1 cellular context compared by ENCODE assay signal in the genomic region with DNA sequence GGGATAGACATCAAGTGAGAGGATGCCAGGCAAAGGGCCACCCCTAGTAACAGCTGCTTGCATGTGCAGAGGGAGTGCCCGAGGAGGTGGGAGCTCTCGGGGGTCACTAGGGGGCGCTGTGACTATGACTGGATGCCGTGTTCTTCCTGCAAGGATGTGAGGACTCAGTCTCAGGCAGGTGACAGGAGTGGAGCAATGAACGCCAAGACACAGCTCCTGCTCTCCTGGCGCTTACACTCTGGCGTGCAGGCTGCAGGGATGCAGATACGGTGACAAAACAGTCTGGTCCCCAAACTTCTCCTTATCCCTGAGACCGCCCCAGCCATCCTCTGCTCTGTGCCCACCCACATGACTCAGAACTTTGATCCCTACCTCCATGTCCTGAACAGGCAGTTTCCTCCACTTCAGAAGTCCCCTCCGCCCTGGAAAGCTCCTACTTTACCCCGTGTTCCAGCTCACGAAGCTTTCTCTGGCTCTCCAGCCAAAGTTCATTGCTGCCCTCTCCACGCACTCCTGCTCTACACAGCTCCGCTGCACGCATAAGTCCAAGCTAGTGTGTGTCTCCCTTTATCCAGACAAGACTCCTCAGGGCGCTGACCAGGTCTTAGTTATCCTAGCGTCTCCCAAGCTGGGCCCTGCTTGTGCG.
TF ChIP-seq lines count a peak whose summit lies in the region.

No MANE protein-coding gene starts in this region.

TF ChIP-seq in endothelial cell of umbilical vein, 7 proteins besides CTCF, POLR2A, EP300 and RAD21 (continued from another document):
- no peak for TF ChIP-seq EZH2 (IDR thresholded peaks at IDR 0.05; ENCODE audit: borderline replicate concordance, low read depth, low read length, severe bottlenecking)
